ENCODE assay signal across 1 cellular context in genomic region chr11:63974259-63975143, GRCh38.
A peak's percentile ranks its signal among the peaks of the same experiment; 100 is the strongest.
TF ChIP-seq lines count a peak whose summit lies in the region.

Gene COX8A (plus strand): TSS chr11:63974620. CDS start chr11:63974681, 61 bp downstream.

TF ChIP-seq in K562, 482 proteins besides CTCF, POLR2A, EP300 and RAD21 (continued from another document and continues in another):
- TF ChIP-seq SIRT6 (IDR thresholded peaks at IDR 0.05; ENCODE audit: low read depth, low read length) (no peak), ILK (tag; IDR thresholded peaks at IDR 0.05; ENCODE audit: borderline replicate concordance, low read depth) (no peak), HLTF (IDR thresholded peaks at IDR 0.05) (0 out of 2 replicates have a peak, but pooled peaks have one; percentile 22), MAFK (IDR thresholded peaks at IDR 0.05; ENCODE audit: low read length) (no peak), RBM39 (optimal IDR thresholded peaks at IDR 0.05; ENCODE audit: low read depth, low read length) (no peak), ZNF507 (tag; conservative IDR thresholded peaks at IDR 0.05) (no peak), NR3C1 (CRISPR knock-in tag; IDR thresholded peaks at IDR 0.05) (no peak), CGGBP1 (CRISPR knock-in tag; IDR thresholded peaks at IDR 0.05) (no peak), THAP7 (CRISPR knock-in tag; IDR thresholded peaks at IDR 0.05) (no peak), PTTG1 (tag; IDR thresholded peaks at IDR 0.05; ENCODE audit: low read depth) (no peak), LCOR (CRISPR knock-in tag; IDR thresholded peaks at IDR 0.05) (peak; percentile 93), PATZ1 (CRISPR knock-in tag; IDR thresholded peaks at IDR 0.05; ENCODE audit: borderline replicate concordance) (no peak), MAFF (IDR thresholded peaks at IDR 0.05; ENCODE audit: low read length) (no peak), PHF8 (IDR thresholded peaks at IDR 0.05; ENCODE audit: borderline replicate concordance, low read length) (peak; percentile 98), MBD1 (CRISPR knock-in tag; IDR thresholded peaks at IDR 0.05) (no peak), MTA1 (IDR thresholded peaks at IDR 0.05; ENCODE audit: borderline replicate concordance) (no peak; the same call in 1 of the 2 replicates), NUFIP1 (IDR thresholded peaks at IDR 0.05; ENCODE audit: partially characterized antibody) (no peak), PHB2 (IDR thresholded peaks at IDR 0.05; ENCODE audit: low read depth) (no peak), ZNF324 (CRISPR knock-in tag; IDR thresholded peaks at IDR 0.05) (no peak), TCF15 (CRISPR knock-in tag; IDR thresholded peaks at IDR 0.05) (no peak), THRAP3 (IDR thresholded peaks at IDR 0.05; ENCODE audit: borderline replicate concordance) (no peak), ZBTB12 (CRISPR knock-in tag; IDR thresholded peaks at IDR 0.05) (peak; percentile 88), MXI1 (IDR thresholded peaks at IDR 0.05; ENCODE audit: low read depth, low read length) (no peak; the same call in 1 of the 2 replicates), CXXC5 (CRISPR knock-in tag; IDR thresholded peaks at IDR 0.05) (peak; percentile 82), POLR2H (tag; IDR thresholded peaks at IDR 0.05; ENCODE audit: low read depth) (peak; percentile 88), E2F5 (CRISPR knock-in tag; IDR thresholded peaks at IDR 0.05) (no peak), ZBTB11 (CRISPR knock-in tag; IDR thresholded peaks at IDR 0.05) (peak; percentile 85 to 96 (median 92); a peak in 5 of 6 replicates), GATAD2A (IDR thresholded peaks at IDR 0.05) (0 out of 2 replicates have a peak, but pooled peaks have one; percentile 43), TAF1 (IDR thresholded peaks at IDR 0.05; ENCODE audit: control insufficient read depth, extremely low read depth, insufficient read depth, low read length, severe bottlenecking) (peak; percentile 94), KDM2B (CRISPR knock-in tag; IDR thresholded peaks at IDR 0.05) (no peak), CREM (IDR thresholded peaks at IDR 0.05; ENCODE audit: low read depth) (peak; percentile 98), TFAM (CRISPR knock-in tag; conservative IDR thresholded peaks at IDR 0.05) (no peak), MEF2D (tag; conservative IDR thresholded peaks at IDR 0.05; ENCODE audit: low read depth) (no peak), ZNF3 (CRISPR knock-in tag; IDR thresholded peaks at IDR 0.05) (no peak), NR1H2 (CRISPR knock-in tag; IDR thresholded peaks at IDR 0.05) (no peak), SMARCB1 (IDR thresholded peaks at IDR 0.05; ENCODE audit: insufficient read length, low read depth) (no peak), ZBED1 (IDR thresholded peaks at IDR 0.05) (0 out of 2 replicates have a peak, but pooled peaks have one; percentile 62), ZNF197 (CRISPR knock-in tag; IDR thresholded peaks at IDR 0.05; ENCODE audit: low read depth) (no peak), FOXK2 (conservative IDR thresholded peaks at IDR 0.05 in 1 of 2, IDR thresholded peaks at IDR 0.05 in 1 of 2; ENCODE audit: low read depth in 2 of 2) (peak; percentile 81 to 92), BHLHE40 (IDR thresholded peaks at IDR 0.05; ENCODE audit: low read length) (no peak; the same call in 1 of the 2 replicates), CHD1 (IDR thresholded peaks at IDR 0.05; ENCODE audit: low read length) (peak; percentile 56), RBFOX2 (IDR thresholded peaks at IDR 0.05; ENCODE audit: low read depth, low read length) (peak; percentile 98), ZBTB1 (CRISPR knock-in tag; IDR thresholded peaks at IDR 0.05; ENCODE audit: borderline replicate concordance, low read depth) (0 out of 2 replicates have a peak, but pooled peaks have one; percentile 18), MTA2 (IDR thresholded peaks at IDR 0.05; ENCODE audit: low read depth) (no peak), NFE2L1 (tag; IDR thresholded peaks at IDR 0.05; ENCODE audit: borderline replicate concordance, low read depth) (no peak), NEUROD1 (IDR thresholded peaks at IDR 0.05; ENCODE audit: borderline replicate concordance, low read depth, low read length, partially characterized antibody) (peak; percentile 68), IRF1 (CRISPR knock-in tag; IDR thresholded peaks at IDR 0.05; ENCODE audit: borderline replicate concordance) (no peak), ARID3B (CRISPR knock-in tag; IDR thresholded peaks at IDR 0.05; ENCODE audit: borderline replicate concordance) (no peak), ZNF12 (CRISPR knock-in tag; IDR thresholded peaks at IDR 0.05) (peak; percentile 39), PTBP1 (IDR thresholded peaks at IDR 0.05; ENCODE audit: low read depth, low read length) (no peak), DDX20 (tag; IDR thresholded peaks at IDR 0.05; ENCODE audit: low read depth) (no peak), RNF2 (IDR thresholded peaks at IDR 0.05) (0 out of 2 replicates have a peak, but pooled peaks have one; percentile 24), GTF2A2 (tag; IDR thresholded peaks at IDR 0.05) (no peak), TCF7L2 (IDR thresholded peaks at IDR 0.05; ENCODE audit: low read depth, low read length) (no peak), ZNF398 (CRISPR knock-in tag; IDR thresholded peaks at IDR 0.05) (no peak), FUS (optimal IDR thresholded peaks at IDR 0.05; ENCODE audit: low read depth, low read length) (no peak), ZBTB17 (CRISPR knock-in tag; IDR thresholded peaks at IDR 0.05) (peak; percentile 83), ZNF76 (CRISPR knock-in tag; IDR thresholded peaks at IDR 0.05; ENCODE audit: borderline replicate concordance) (peak; percentile 57; the same call in 1 of the 2 replicates), CBX8 (IDR thresholded peaks at IDR 0.05; ENCODE audit: borderline replicate concordance, extremely low read depth, low read depth, low read length, poor library complexity, severe bottlenecking) (no peak)
